8 cellular contexts compared by ENCODE assay signal in the genomic region with DNA sequence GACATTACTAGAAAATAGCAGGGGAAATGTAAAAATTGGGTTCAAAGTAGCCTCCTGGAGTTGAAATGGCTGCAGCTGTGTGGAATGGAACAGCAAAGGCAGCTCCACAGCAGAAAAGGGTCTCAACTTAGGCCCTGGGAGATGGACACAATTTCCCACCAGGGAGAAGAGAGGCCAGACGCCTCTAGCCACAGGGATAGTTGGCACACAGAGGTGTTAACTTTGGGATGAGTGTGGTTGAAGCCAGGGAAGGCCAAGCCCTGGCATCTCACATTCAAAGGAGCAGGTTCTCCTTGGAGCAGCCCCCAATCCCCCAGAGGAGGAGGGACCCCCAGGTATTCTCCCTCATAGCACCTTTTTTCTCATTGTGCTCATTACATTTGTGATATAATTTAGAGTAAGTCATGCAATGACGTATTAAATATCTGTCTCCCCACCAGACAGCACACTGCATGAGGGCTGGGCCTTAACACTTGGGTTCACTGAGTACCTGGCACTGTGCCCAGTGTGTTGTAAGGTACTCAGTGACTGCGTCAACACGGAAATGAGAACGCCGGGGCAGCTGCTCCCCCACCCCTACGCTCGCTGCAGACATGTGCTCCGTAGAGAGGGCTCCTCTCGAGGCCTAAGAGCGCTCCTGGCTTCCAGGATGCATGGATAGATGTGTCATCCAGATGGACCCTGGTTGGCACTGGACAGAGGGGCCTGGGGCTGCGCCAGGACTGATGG.
DNase-seq lines count a peak whose midpoint lies in the region; ATAC-seq and TF ChIP-seq lines count a peak whose summit lies in the region.

No MANE protein-coding gene starts in this region.

- DNase-seq in COR-L47 (lab: John Stamatoyannopoulos, UW) (peak; percentile 97), NCI-H2029 treated with DMSO at 0.1 percent for 48 hours (lab: John Stamatoyannopoulos, UW) (peak; percentile 92), colonic mucosa (peak; percentile 90), mucosa of descending colon (peak; percentile 83 to 96 (median 89)), GM13977 (ENCODE audit: low spot score) (no peak), NCI-H1694 treated with DMSO at 0.1 percent for 48 hours (lab: John Stamatoyannopoulos, UW) (no peak)
- DNase-seq in activated naive CD4-positive, alpha-beta T cell (lab: John Stamatoyannopoulos, UW), result no peak
- no peak for DNase-seq in activated CD4-positive, alpha-beta memory T cell treated with anti-CD3 and anti-CD28 coated beads, Interleukin-2, amount 10 ng/mL, durations not matched to agents 7 days and 5 days

- H3K36me3 ChIP-seq in colonic mucosa (no peaks in the 10 kb centered on the region), mucosa of descending colon (ENCODE audit: low read depth) (no peaks in the 10 kb centered on the region)

- H3K27ac Mint-ChIP-seq in activated CD4-positive, alpha-beta memory T cell treated with anti-CD3 and anti-CD28 coated beads, Interleukin-2, amount 10 ng/mL, durations not matched to agents 7 days and 5 days, result no peak overlapping the region

- no peaks in the 10 kb centered on the region for H3K36me3 Mint-ChIP-seq in activated CD4-positive, alpha-beta memory T cell treated with anti-CD3 and anti-CD28 coated beads, Interleukin-2, amount 10 ng/mL, durations not matched to agents 7 days and 5 days (ENCODE audit: low read depth)

- no peak overlapping the region for H3K4me3 Mint-ChIP-seq in activated CD4-positive, alpha-beta memory T cell treated with anti-CD3 and anti-CD28 coated beads, Interleukin-2, amount 10 ng/mL, durations not matched to agents 7 days and 5 days

- H3K9me3 ChIP-seq in colonic mucosa, result no peaks in the 10 kb centered on the region
- H3K9me3 ChIP-seq in mucosa of descending colon, result no peaks in the 10 kb centered on the region

- TF ChIP-seq CTCF in colonic mucosa (IDR thresholded peaks at IDR 0.05) (no peak), mucosa of descending colon (IDR thresholded peaks at IDR 0.05) (no peak), GM13977 (IDR thresholded peaks at IDR 0.05; ENCODE audit: extremely low read depth, insufficient read depth, missing control alignments) (no peak)

- H3K27me3 ChIP-seq in colonic mucosa, result no peaks in the 10 kb centered on the region

- H3K27ac ChIP-seq in colonic mucosa, result peak overlapping the region; percentile 34

- in situ Hi-C loops in GM13977 (cut with MboI; ENCODE audit: low pct_unique_long_range_greater_than_20kb, low sequenced_read_pairs, unreplicated experiment), result no loop called here

- peak; percentile 88 for ATAC-seq in mucosa of descending colon

- CTCF ChIA-PET in activated CD4-positive, alpha-beta memory T cell treated with anti-CD3 and anti-CD28 coated beads, Interleukin-2, amount 10 ng/mL, durations not matched to agents 7 days and 5 days (lab: Charles Lee), result no interaction called here

- intact Hi-C loops in colonic mucosa (cut with DNase I) (no loop called here), mucosa of descending colon (cut with DNase I, micrococcal nuclease) (no loop called here)

- H3K4me3 ChIP-seq in colonic mucosa (no peak overlapping the region), mucosa of descending colon (no peak overlapping the region)

- POLR2A ChIA-PET in activated CD4-positive, alpha-beta memory T cell treated with anti-CD3 and anti-CD28 coated beads, Interleukin-2, amount 10 ng/mL, durations not matched to agents 7 days and 5 days (lab: Charles Lee), result no interaction called here

- H3K9me3 Mint-ChIP-seq in activated CD4-positive, alpha-beta memory T cell treated with anti-CD3 and anti-CD28 coated beads, Interleukin-2, amount 10 ng/mL, durations not matched to agents 7 days and 5 days, result no peaks in the 10 kb centered on the region

- peaks cover 24% of the 10 kb centered on the region for H3K4me1 ChIP-seq in colonic mucosa
- H3K4me1 ChIP-seq in mucosa of descending colon (ENCODE audit: low read depth), result peaks cover 47% of the 10 kb centered on the region

- peaks cover 4% of the 10 kb centered on the region for H3K27me3 Mint-ChIP-seq in activated CD4-positive, alpha-beta memory T cell treated with anti-CD3 and anti-CD28 coated beads, Interleukin-2, amount 10 ng/mL, durations not matched to agents 7 days and 5 days

- peaks cover 26% of the 10 kb centered on the region for H3K4me1 Mint-ChIP-seq in activated CD4-positive, alpha-beta memory T cell treated with anti-CD3 and anti-CD28 coated beads, Interleukin-2, amount 10 ng/mL, durations not matched to agents 7 days and 5 days

- peak overlapping the region in 1 of 2 donors; percentile 16 for H3K9ac ChIP-seq in colonic mucosa (ENCODE audit: low read depth in 2 of 2, low read length in 2 of 2)

Comparison
In these comparisons a context has a peak if more than half of its experiments do, and no peak if none do; other contexts are left out.
1. DNase-seq: peak in COR-L47 (single experiment), NCI-H2029 treated with DMSO at 0.1 percent for 48 hours (single experiment), colonic mucosa (single experiment) and mucosa of descending colon (3 of 3); none in activated naive CD4-positive, alpha-beta T cell (0 of 4), GM13977 (single experiment), activated CD4-positive, alpha-beta memory T cell treated with anti-CD3 and anti-CD28 coated beads, Interleukin-2, amount 10 ng/mL, durations not matched to agents 7 days and 5 days (single experiment) and NCI-H1694 treated with DMSO at 0.1 percent for 48 hours (single experiment).